1 cellular context compared by ENCODE assay signal in genomic region chr16:474420-475122, GRCh38.
A peak's percentile ranks its signal among the peaks of the same experiment; 100 is the strongest.
TF ChIP-seq lines count a peak whose summit lies in the region.

No MANE protein-coding gene starts in this region.

TF ChIP-seq in HepG2, 621 proteins besides CTCF, POLR2A, EP300 and RAD21 (continued from another document and continues in another):
- TF ChIP-seq, protein P1, sequence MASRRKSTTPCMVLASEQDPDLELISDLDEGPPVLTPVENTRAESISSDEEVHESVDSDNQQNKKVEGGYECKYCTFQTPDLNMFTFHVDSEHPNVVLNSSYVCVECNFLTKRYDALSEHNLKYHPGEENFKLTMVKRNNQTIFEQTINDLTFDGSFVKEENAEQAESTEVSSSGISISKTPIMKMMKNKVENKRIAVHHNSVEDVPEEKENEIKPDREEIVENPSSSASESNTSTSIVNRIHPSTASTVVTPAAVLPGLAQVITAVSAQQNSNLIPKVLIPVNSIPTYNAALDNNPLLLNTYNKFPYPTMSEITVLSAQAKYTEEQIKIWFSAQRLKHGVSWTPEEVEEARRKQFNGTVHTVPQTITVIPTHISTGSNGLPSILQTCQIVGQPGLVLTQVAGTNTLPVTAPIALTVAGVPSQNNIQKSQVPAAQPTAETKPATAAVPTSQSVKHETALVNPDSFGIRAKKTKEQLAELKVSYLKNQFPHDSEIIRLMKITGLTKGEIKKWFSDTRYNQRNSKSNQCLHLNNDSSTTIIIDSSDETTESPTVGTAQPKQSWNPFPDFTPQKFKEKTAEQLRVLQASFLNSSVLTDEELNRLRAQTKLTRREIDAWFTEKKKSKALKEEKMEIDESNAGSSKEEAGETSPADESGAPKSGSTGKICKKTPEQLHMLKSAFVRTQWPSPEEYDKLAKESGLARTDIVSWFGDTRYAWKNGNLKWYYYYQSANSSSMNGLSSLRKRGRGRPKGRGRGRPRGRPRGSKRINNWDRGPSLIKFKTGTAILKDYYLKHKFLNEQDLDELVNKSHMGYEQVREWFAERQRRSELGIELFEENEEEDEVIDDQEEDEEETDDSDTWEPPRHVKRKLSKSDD (CRISPR knock-in tag; IDR thresholded peaks at IDR 0.05; ENCODE audit: low read depth), result no peak
- TF ChIP-seq ERF (CRISPR knock-in tag; IDR thresholded peaks at IDR 0.05) (peak; percentile 70; the same call in 1 of the 2 replicates), NFKBIZ (CRISPR knock-in tag; IDR thresholded peaks at IDR 0.05) (peak; percentile 49; the same call in 1 of the 2 replicates), SATB2 (CRISPR knock-in tag; IDR thresholded peaks at IDR 0.05) (no peak), ZC3H13 (CRISPR knock-in tag; IDR thresholded peaks at IDR 0.05) (0 out of 2 replicates have a peak, but pooled peaks have one; percentile 10), SKI (IDR thresholded peaks at IDR 0.05; ENCODE audit: partially characterized antibody) (peak; percentile 54), DPF2 (CRISPR knock-in tag; IDR thresholded peaks at IDR 0.05; ENCODE audit: borderline replicate concordance, low read depth) (peak; percentile 31; the same call in 1 of the 2 replicates), TFDP2 (CRISPR knock-in tag; IDR thresholded peaks at IDR 0.05) (peak; percentile 41; the same call in 1 of the 2 replicates), NCOA1 (CRISPR knock-in tag; IDR thresholded peaks at IDR 0.05) (no peak), ZNF430 (CRISPR knock-in tag; IDR thresholded peaks at IDR 0.05) (peak; percentile 79; the same call in 1 of the 2 replicates), ELF3 (CRISPR knock-in tag; IDR thresholded peaks at IDR 0.05) (peak; percentile 85), ZBED4 (CRISPR knock-in tag; IDR thresholded peaks at IDR 0.05; ENCODE audit: borderline replicate concordance) (peak; percentile 24; the same call in 1 of the 2 replicates), HOXA3 (CRISPR knock-in tag; IDR thresholded peaks at IDR 0.05) (peak; percentile 54), CHCHD3 (CRISPR knock-in tag; IDR thresholded peaks at IDR 0.05) (no peak), ZNF770 (CRISPR knock-in tag; IDR thresholded peaks at IDR 0.05) (peak; percentile 48; the same call in 1 of the 2 replicates), ZNF768 (CRISPR knock-in tag; IDR thresholded peaks at IDR 0.05) (no peak; the same call in 1 of the 2 replicates), LCORL (IDR thresholded peaks at IDR 0.05) (no peak), LCORL (CRISPR knock-in tag; IDR thresholded peaks at IDR 0.05) (peak; percentile 80; the same call in 1 of the 2 replicates), ZNF512 (CRISPR knock-in tag; IDR thresholded peaks at IDR 0.05) (no peak), REST (IDR thresholded peaks at IDR 0.05; ENCODE audit: borderline replicate concordance in 1 of 2, low read depth in 1 of 2, low read length in 2 of 2) (no peak), KLF9 (CRISPR knock-in tag; IDR thresholded peaks at IDR 0.05; ENCODE audit: low read depth) (no peak), FIP1L1 (IDR thresholded peaks at IDR 0.05; ENCODE audit: borderline replicate concordance, insufficient read depth, low read depth, low read length) (0 out of 2 replicates have a peak, but pooled peaks have one; percentile 28), ZNF557 (CRISPR knock-in tag; IDR thresholded peaks at IDR 0.05) (peak; percentile 80; the same call in 1 of the 2 replicates), TP53 (CRISPR knock-in tag; conservative IDR thresholded peaks at IDR 0.05) (0 out of 2 replicates have a peak, but pooled peaks have one; percentile 71), ARHGAP35 (CRISPR knock-in tag; IDR thresholded peaks at IDR 0.05; ENCODE audit: borderline replicate concordance) (peak; percentile 54; the same call in 1 of the 2 replicates), HDAC2 (CRISPR knock-in tag; IDR thresholded peaks at IDR 0.05) (peak; percentile 73; the same call in 1 of the 2 replicates), RFX3 (CRISPR knock-in tag; IDR thresholded peaks at IDR 0.05) (0 out of 2 replicates have a peak, but pooled peaks have one; percentile 10), RXRB (CRISPR knock-in tag; IDR thresholded peaks at IDR 0.05; ENCODE audit: borderline replicate concordance) (peak; percentile 69), ZNF547 (CRISPR knock-in tag; IDR thresholded peaks at IDR 0.05) (0 out of 2 replicates have a peak, but pooled peaks have one; percentile 9), MTF1 (CRISPR knock-in tag; IDR thresholded peaks at IDR 0.05) (no peak), CENPT (CRISPR knock-in tag; IDR thresholded peaks at IDR 0.05; ENCODE audit: low read depth) (no peak)
- TF ChIP-seq, protein P2, sequence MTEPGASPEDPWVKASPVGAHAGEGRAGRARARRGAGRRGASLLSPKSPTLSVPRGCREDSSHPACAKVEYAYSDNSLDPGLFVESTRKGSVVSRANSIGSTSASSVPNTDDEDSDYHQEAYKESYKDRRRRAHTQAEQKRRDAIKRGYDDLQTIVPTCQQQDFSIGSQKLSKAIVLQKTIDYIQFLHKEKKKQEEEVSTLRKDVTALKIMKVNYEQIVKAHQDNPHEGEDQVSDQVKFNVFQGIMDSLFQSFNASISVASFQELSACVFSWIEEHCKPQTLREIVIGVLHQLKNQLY (CRISPR knock-in tag; IDR thresholded peaks at IDR 0.05), result 0 out of 2 replicates have a peak, but pooled peaks have one; percentile 21
- TF ChIP-seq, protein P3, sequence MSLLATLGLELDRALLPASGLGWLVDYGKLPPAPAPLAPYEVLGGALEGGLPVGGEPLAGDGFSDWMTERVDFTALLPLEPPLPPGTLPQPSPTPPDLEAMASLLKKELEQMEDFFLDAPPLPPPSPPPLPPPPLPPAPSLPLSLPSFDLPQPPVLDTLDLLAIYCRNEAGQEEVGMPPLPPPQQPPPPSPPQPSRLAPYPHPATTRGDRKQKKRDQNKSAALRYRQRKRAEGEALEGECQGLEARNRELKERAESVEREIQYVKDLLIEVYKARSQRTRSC (CRISPR knock-in tag; IDR thresholded peaks at IDR 0.05; ENCODE audit: low read depth), result no peak
- TF ChIP-seq, protein P4, sequence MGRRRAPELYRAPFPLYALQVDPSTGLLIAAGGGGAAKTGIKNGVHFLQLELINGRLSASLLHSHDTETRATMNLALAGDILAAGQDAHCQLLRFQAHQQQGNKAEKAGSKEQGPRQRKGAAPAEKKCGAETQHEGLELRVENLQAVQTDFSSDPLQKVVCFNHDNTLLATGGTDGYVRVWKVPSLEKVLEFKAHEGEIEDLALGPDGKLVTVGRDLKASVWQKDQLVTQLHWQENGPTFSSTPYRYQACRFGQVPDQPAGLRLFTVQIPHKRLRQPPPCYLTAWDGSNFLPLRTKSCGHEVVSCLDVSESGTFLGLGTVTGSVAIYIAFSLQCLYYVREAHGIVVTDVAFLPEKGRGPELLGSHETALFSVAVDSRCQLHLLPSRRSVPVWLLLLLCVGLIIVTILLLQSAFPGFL (CRISPR knock-in tag; IDR thresholded peaks at IDR 0.05), result no peak
- TF ChIP-seq, protein P5, sequence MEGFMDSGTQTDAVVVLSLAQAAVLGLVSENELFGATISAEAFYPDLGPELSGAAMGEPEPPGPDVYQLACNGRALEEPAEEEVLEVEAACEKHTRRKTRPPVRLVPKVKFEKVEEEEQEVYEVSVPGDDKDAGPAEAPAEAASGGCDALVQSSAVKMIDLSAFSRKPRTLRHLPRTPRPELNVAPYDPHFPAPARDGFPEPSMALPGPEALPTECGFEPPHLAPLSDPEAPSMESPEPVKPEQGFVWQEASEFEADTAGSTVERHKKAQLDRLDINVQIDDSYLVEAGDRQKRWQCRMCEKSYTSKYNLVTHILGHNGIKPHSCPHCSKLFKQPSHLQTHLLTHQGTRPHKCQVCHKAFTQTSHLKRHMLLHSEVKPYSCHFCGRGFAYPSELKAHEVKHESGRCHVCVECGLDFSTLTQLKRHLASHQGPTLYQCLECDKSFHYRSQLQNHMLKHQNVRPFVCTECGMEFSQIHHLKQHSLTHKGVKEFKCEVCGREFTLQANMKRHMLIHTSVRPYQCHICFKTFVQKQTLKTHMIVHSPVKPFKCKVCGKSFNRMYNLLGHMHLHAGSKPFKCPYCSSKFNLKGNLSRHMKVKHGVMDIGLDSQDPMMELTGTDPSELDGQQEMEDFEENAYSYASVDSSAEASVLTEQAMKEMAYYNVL (CRISPR knock-in tag; IDR thresholded peaks at IDR 0.05; ENCODE audit: borderline replicate concordance), result peak; percentile 78
